Comparison of ENCODE assay signal across 1 cellular context in the genomic region with DNA sequence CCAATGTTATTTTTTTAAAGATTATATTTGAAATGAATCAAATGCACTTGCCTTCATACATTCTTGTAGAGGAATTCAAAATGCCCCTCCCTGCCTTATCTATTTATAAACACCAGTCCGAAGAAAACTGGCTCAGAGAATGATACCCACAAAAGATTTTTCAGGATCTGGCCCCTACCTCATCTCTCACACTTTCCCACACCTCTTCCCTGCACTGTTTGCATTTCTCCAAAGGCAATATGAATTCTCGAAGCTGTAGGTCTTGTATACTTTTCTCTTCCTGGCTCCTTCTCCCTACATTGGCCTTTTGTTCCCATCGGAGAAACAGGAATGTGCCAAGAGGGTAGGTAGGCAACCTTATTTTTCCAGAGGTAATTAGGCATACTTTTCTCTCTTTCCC.
TF ChIP-seq lines count a peak whose summit lies in the region.

No MANE protein-coding gene starts in this region.

TF ChIP-seq in endothelial cell of umbilical vein, 7 proteins besides CTCF, POLR2A, EP300 and RAD21 (continued from another document):
- TF ChIP-seq GATA2 (IDR thresholded peaks at IDR 0.05; ENCODE audit: insufficient read depth, insufficient read length, low read depth, low read length), result no peak
- no peak for TF ChIP-seq EZH2 (IDR thresholded peaks at IDR 0.05; ENCODE audit: borderline replicate concordance, low read depth, low read length, severe bottlenecking)
- TF ChIP-seq MYC (IDR thresholded peaks at IDR 0.05; ENCODE audit: low read depth, low read length), result no peak
- TF ChIP-seq FOS (IDR thresholded peaks at IDR 0.05; ENCODE audit: borderline replicate concordance, insufficient read depth, low read length), result no peak
- no peak for TF ChIP-seq POLR2AphosphoS5 (IDR thresholded peaks at IDR 0.05; ENCODE audit: insufficient read depth, low read depth, low read length)
TF ChIP-seq in endothelial cell of umbilical vein: peak in this region for 0.
